In genomic region chrX:48918644-48919340, GRCh38 we compare ENCODE assay signal across 1 cellular context.
TF ChIP-seq lines count a peak whose summit lies in the region.

Gene PIM2, minus strand, starts transcription at chrX:48919024. Its CDS starts 190 bp downstream, at chrX:48918834.

TF ChIP-seq in HEK293, 187 proteins besides CTCF, POLR2A, EP300 and RAD21 (continued from another document and continues in another):
- TF ChIP-seq PRDM2 (tag by site-specific recombination; IDR thresholded peaks at IDR 0.05; ENCODE audit: borderline replicate concordance): no peak
- TF ChIP-seq KLF9 (tag by site-specific recombination; IDR thresholded peaks at IDR 0.05; ENCODE audit: low read depth): peak; percentile 44
- TF ChIP-seq ZNF660 (tag by site-specific recombination; IDR thresholded peaks at IDR 0.05): peak; percentile 45; the same call in 1 of the 2 replicates
- no peak; the same call in 1 of the 2 replicates for TF ChIP-seq KLF7 (tag by site-specific recombination; IDR thresholded peaks at IDR 0.05; ENCODE audit: borderline replicate concordance)
- TF ChIP-seq ZNF549 (tag by site-specific recombination; IDR thresholded peaks at IDR 0.05): no peak
- peak; percentile 40; the same call in 1 of the 2 replicates for TF ChIP-seq ZNF335 (tag by site-specific recombination; conservative IDR thresholded peaks at IDR 0.05)
- no peak for TF ChIP-seq ZBTB1 (tag by site-specific recombination; IDR thresholded peaks at IDR 0.05)
- 0 out of 2 replicates have a peak, but pooled peaks have one; percentile 13 for TF ChIP-seq ZNF449 (tag by site-specific recombination; IDR thresholded peaks at IDR 0.05)
- TF ChIP-seq OSR2 (tag by site-specific recombination; IDR thresholded peaks at IDR 0.05): peak; percentile 64
- no peak for TF ChIP-seq ZNF37A (tag by site-specific recombination; IDR thresholded peaks at IDR 0.05)
- TF ChIP-seq ZNF223 (tag by site-specific recombination; IDR thresholded peaks at IDR 0.05): no peak
- TF ChIP-seq PRDM1 (tag by site-specific recombination; IDR thresholded peaks at IDR 0.05): no peak
- no peak for TF ChIP-seq ZNF19 (tag by site-specific recombination; IDR thresholded peaks at IDR 0.05; ENCODE audit: low read depth)
- peak; percentile 67 for TF ChIP-seq KLF10 (tag by site-specific recombination; IDR thresholded peaks at IDR 0.05)
- TF ChIP-seq PBX3 (CRISPR knock-in tag; IDR thresholded peaks at IDR 0.05): 0 out of 2 replicates have a peak, but pooled peaks have one; percentile 38
- no peak; the same call in 1 of the 2 replicates for TF ChIP-seq ELK4 (IDR thresholded peaks at IDR 0.05; ENCODE audit: borderline replicate concordance, low read depth, low read length)
- TF ChIP-seq ZSCAN23 (tag by site-specific recombination; IDR thresholded peaks at IDR 0.05): no peak
- no peak for TF ChIP-seq ZFP37 (tag by site-specific recombination; IDR thresholded peaks at IDR 0.05)
- TF ChIP-seq KLF16 (tag by site-specific recombination; IDR thresholded peaks at IDR 0.05): peak; percentile 44; the same call in 1 of the 2 replicates
- TF ChIP-seq ZBTB10 (tag by site-specific recombination; IDR thresholded peaks at IDR 0.05): peak; percentile 82
- TF ChIP-seq ZBTB6 (tag by site-specific recombination; IDR thresholded peaks at IDR 0.05): no peak
- no peak for TF ChIP-seq ZNF280C (tag by site-specific recombination; IDR thresholded peaks at IDR 0.05)
- no peak for TF ChIP-seq SETDB1 (IDR thresholded peaks at IDR 0.05; ENCODE audit: insufficient read length, low read length)
- TF ChIP-seq ZNF23 (tag by site-specific recombination; IDR thresholded peaks at IDR 0.05; ENCODE audit: borderline replicate concordance): no peak
- no peak for TF ChIP-seq ZNF148 (tag by site-specific recombination; IDR thresholded peaks at IDR 0.05; ENCODE audit: borderline replicate concordance)
- no peak for TF ChIP-seq ZNF621 (tag by site-specific recombination; IDR thresholded peaks at IDR 0.05)
- TF ChIP-seq ZNF16 (tag by site-specific recombination; IDR thresholded peaks at IDR 0.05; ENCODE audit: low read depth): no peak
- TF ChIP-seq ZBTB26 (tag by site-specific recombination; optimal IDR thresholded peaks at IDR 0.05): peak; percentile 80
- no peak for TF ChIP-seq ZNF664 (tag by site-specific recombination; IDR thresholded peaks at IDR 0.05)
- no peak for TF ChIP-seq ZNF677 (tag by site-specific recombination; IDR thresholded peaks at IDR 0.05)
- TF ChIP-seq ZNF639 (tag by site-specific recombination; IDR thresholded peaks at IDR 0.05): no peak
- no peak for TF ChIP-seq ZNF138 (tag by site-specific recombination; IDR thresholded peaks at IDR 0.05; ENCODE audit: borderline replicate concordance)
- no peak; the same call in 1 of the 2 replicates for TF ChIP-seq GLI4 (tag by site-specific recombination; IDR thresholded peaks at IDR 0.05)
